ENCODE assay signal across 8 cellular contexts in the genomic region with DNA sequence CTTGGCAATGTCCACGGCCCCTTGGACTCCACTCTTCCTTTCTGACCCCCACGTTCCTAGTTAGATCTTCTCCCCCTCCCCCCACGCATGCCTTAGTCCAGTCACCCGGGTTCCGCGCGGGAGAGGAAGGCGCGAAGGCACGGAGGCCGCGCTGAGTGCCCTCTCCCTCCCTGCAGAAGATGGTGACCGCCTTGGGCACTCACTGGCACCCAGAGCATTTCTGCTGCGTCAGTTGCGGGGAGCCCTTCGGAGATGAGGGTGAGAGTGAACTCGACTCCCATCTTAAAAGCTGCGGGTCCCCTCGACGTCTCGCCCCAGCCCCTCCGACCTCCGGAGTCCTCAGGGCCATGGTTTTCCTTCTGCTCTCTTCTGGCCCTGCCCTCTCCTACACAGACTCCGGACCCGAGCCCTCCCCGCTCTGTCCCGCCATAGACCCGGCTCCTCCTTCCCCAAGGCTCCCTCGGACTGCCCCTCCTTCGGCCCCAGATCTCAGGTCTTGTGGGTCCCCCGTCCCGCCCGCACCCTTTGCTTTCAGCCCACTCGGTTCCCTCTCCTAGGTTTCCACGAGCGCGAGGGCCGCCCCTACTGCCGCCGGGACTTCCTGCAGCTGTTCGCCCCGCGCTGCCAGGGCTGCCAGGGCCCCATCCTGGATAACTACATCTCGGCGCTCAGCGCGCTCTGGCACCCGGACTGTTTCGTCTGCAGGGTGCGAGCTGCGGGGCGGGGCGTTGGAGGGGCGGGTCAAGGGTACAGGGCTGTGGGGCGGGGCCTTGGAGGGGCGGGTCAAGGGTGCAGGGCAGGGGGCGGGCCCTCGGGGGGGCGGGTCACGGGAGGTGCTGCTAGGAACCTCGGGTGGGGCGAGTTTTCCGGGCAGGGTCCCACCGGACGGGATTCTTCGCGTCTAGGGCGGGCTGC. TPM values are rescaled to one million over a fixed set of nuclear protein-coding genes. Genes with fewer than 3 reads are reported as not detected.
DNase-seq lines count a peak whose midpoint lies in the region; ATAC-seq and TF ChIP-seq lines count a peak whose summit lies in the region.

No MANE protein-coding gene starts in this region.

- H3K9ac ChIP-seq in OCI-LY1 (ENCODE audit: low read length): no peak overlapping the region; the same call in 1 of the 2 replicates

- peak overlapping the region; percentile 86 for H3K27ac Mint-ChIP-seq in Caco-2 (ENCODE audit: unreplicated experiment)

- H3K4me1 ChIP-seq in Caco-2: peaks cover 3% of the 10 kb centered on the region
- peaks cover 6% of the 10 kb centered on the region for H3K4me1 ChIP-seq in OCI-LY1 (ENCODE audit: insufficient read depth, low read length, severe bottlenecking)

- H3K79me2 ChIP-seq in OCI-LY1 (ENCODE audit: insufficient read depth, low read length): no peaks in the 10 kb centered on the region

- peak overlapping the region; percentile 76 for H3K4me2 ChIP-seq in OCI-LY1 (ENCODE audit: low read length)

- no peak for TF ChIP-seq CTCF in Caco-2 (IDR thresholded peaks at IDR 0.05; ENCODE audit: insufficient read depth in 1 of 2, low read depth in 1 of 2, low read length in 1 of 2, severe bottlenecking in 1 of 2, unreplicated experiment in 1 of 2)
- TF ChIP-seq CTCF in OCI-LY1 (IDR thresholded peaks at IDR 0.05; ENCODE audit: low read length): no peak

- no peaks in the 10 kb centered on the region for H3K36me3 ChIP-seq in Caco-2 (ENCODE audit: control insufficient read depth, insufficient read depth, low read length)
- H3K36me3 ChIP-seq in H7 (replicated peaks; ENCODE audit: control insufficient read depth, insufficient read depth, low read length): no peaks in the 10 kb centered on the region
- no peaks in the 10 kb centered on the region for H3K36me3 ChIP-seq in OCI-LY1 (ENCODE audit: insufficient read depth, low read length)

- no peaks in the 10 kb centered on the region for H4K20me1 ChIP-seq in OCI-LY1 (ENCODE audit: insufficient read depth, low read length)

- no peaks in the 10 kb centered on the region for H3K9me3 ChIP-seq in Caco-2
- no peaks in the 10 kb centered on the region for H3K9me3 ChIP-seq in OCI-LY1 (ENCODE audit: low read length)

- intact Hi-C loops in Caco-2 (cut with micrococcal nuclease; ENCODE audit: unreplicated experiment): loop anchor here (1.0 to 2.0 kb wide), 2 partner anchors 17 to 32 kb away; a partner anchor contains a TSS

- H3K4me3 Mint-ChIP-seq in Caco-2 (ENCODE audit: unreplicated experiment): peak overlapping the region; percentile 86

- H3K4me1 Mint-ChIP-seq in Caco-2 (ENCODE audit: low read depth, unreplicated experiment): peaks cover 18% of the 10 kb centered on the region

- no peaks in the 10 kb centered on the region for H3K9me2 ChIP-seq in OCI-LY1 (ENCODE audit: low read depth, low read length)

- H2AFZ ChIP-seq in OCI-LY1 (ENCODE audit: low read length): no peak overlapping the region

- H3K36me3 Mint-ChIP-seq in Caco-2 (ENCODE audit: insufficient read depth, unreplicated experiment): peaks cover 24% of the 10 kb centered on the region

- H3K9me3 Mint-ChIP-seq in Caco-2 (ENCODE audit: unreplicated experiment): no peaks in the 10 kb centered on the region

- BruUV-seq in Caco-2 (replicated peaks; lab: Mats Ljungman, UMichigan): no TSS peak

- ATAC-seq in HG03342 (IDR thresholded peaks at IDR 0.05; ENCODE audit: unreplicated experiment): no peak

- CTCF ChIA-PET in Caco-2 (lab: Charles Lee): interaction anchor here (0.7 to 3.6 kb wide), 3 partner anchors 17 to 397 kb away, joined by 3 to 33 read pairs (median 4); a partner anchor contains a TSS

- no peaks in the 10 kb centered on the region for H3K27me3 ChIP-seq in Caco-2 (replicated peaks; ENCODE audit: control insufficient read depth, insufficient read depth, low read length)
- peaks cover 62% of the 10 kb centered on the region for H3K27me3 ChIP-seq in H7 (ENCODE audit: control insufficient read depth, insufficient read depth, low read length)
- H3K27me3 ChIP-seq in OCI-LY1 (ENCODE audit: insufficient read depth, low read length): peaks cover 4% of the 10 kb centered on the region

- H3F3A ChIP-seq in OCI-LY1 (ENCODE audit: insufficient read depth, low read length): no peaks in the 10 kb centered on the region

- POLR2A ChIA-PET in Caco-2 (lab: Charles Lee): interaction anchor here (1.0 to 2.4 kb wide), 3 partner anchors 13 to 25 kb away, joined by 3 to 30 read pairs (median 3); a partner anchor contains a TSS

- H3K27ac ChIP-seq in OCI-LY1 (ENCODE audit: low read depth, low read length, poor library complexity, severe bottlenecking): no peak overlapping the region

- no peaks in the 10 kb centered on the region for H3K27me3 Mint-ChIP-seq in Caco-2 (ENCODE audit: insufficient read depth, unreplicated experiment)

- peak; percentile 79 to 87 for DNase-seq in Caco-2
- DNase-seq in H7: peak; percentile 98
- peak; percentile 88 for DNase-seq in activated gamma-delta T cell treated with Interleukin-2 at 50 U/mL for 16 hours
- peak; percentile 84 for DNase-seq in iPS-NIHi7 (ENCODE audit: extremely low spot score)
- peak; percentile 87 for DNase-seq in stimulated activated CD4-positive, alpha-beta T cell treated with anti-CD3 and anti-CD28 coated beads, Interleukin-2, amount 100 ng/mL, for 4 hours (ENCODE audit: low read depth)
- no peak for DNase-seq in NCI-H748 (lab: John Stamatoyannopoulos, UW; ENCODE audit: unreplicated experiment)

- H3K4me3 ChIP-seq in Caco-2 (ENCODE audit: low read depth, low read length) (peak overlapping the region; percentile 81), H7 (ENCODE audit: insufficient read depth, low read depth, low read length) (peak overlapping the region; percentile 70), OCI-LY1 (ENCODE audit: low read depth, low read length, poor library complexity, severe bottlenecking) (peak overlapping the region; percentile 62)

RNA-seq across cellular contexts. Expression of a gene that starts 4.6 kb away (rescaled TPM):
- total RNA-seq in Caco-2 (2022): 9.3 and 10.0 TPM in 2 replicates
- 3.0 and 3.1 TPM in 2 replicates for total RNA-seq in H7 (2014; rRNA removed; shearing (Covaris generic))

RNA-seq across cellular contexts. Expression of a gene that starts 6.4 kb away (rescaled TPM):
- 2.8 and 3.0 TPM in 2 replicates for total RNA-seq in Caco-2 (2022)
- total RNA-seq in H7 (2014; rRNA removed; shearing (Covaris generic)): 0.26 and 0.45 TPM in 2 replicates

RNA-seq across cellular contexts. Expression of a gene that starts 17.3 kb away (rescaled TPM):
- 9.7 and 10.2 TPM in 2 replicates for total RNA-seq in Caco-2 (2022)
- 8.0 and 11.6 TPM in 2 replicates for total RNA-seq in H7 (2014; rRNA removed; shearing (Covaris generic))

RNA-seq across cellular contexts. Expression of a gene that starts 31.6 kb away (rescaled TPM):
- 23.5 and 30.5 TPM in 2 replicates for total RNA-seq in Caco-2 (2022)
- 44.7 and 66.9 TPM in 2 replicates for total RNA-seq in H7 (2014; rRNA removed; shearing (Covaris generic))

RNA-seq across cellular contexts. Expression of a gene that starts 34.0 kb away (rescaled TPM):
- total RNA-seq in Caco-2 (2022): 0.09 and 0.30 TPM in 2 replicates
- 0.17 and 0.33 TPM in 2 replicates for total RNA-seq in H7 (2014; rRNA removed; shearing (Covaris generic))
